7 cellular contexts compared by ENCODE assay signal in genomic region chr14:49965068-49965651, GRCh38.
DNase-seq lines count a peak whose midpoint lies in the region; ATAC-seq, FAIRE-seq and TF ChIP-seq lines count a peak whose summit lies in the region.
"Not testable (repeated sequence)": the region's sequence is repeated elsewhere in the genome, so short reads cannot be mapped to it uniquely, and the experiment has no call there.

No MANE protein-coding gene starts in this region.

- H3K27ac ChIP-seq in OCI-LY1 (ENCODE audit: low read depth, low read length, poor library complexity, severe bottlenecking) = peak overlapping the region; percentile 69
- H3K27ac ChIP-seq in right atrium auricular region = not testable (repeated sequence)
- peak overlapping the region; percentile 70 to 84 (median 76) for H3K27ac ChIP-seq in transverse colon

- H3K9ac ChIP-seq in OCI-LY1 (ENCODE audit: low read length) = not testable (repeated sequence)

- TF ChIP-seq POLR2A in GM12891 (IDR thresholded peaks at IDR 0.05; ENCODE audit: low read depth, low read length); transverse colon (IDR thresholded peaks at IDR 0.05): not testable (repeated sequence)

- not testable (repeated sequence) for H3K4me3 ChIP-seq in OCI-LY1 (ENCODE audit: low read depth, low read length, poor library complexity, severe bottlenecking); right atrium auricular region; mucosa of descending colon; transverse colon

- not testable (repeated sequence) for H3K36me3 Mint-ChIP-seq in activated T-helper 17 cell treated with anti-CD3 and anti-CD28 coated beads, Interleukin-2, amount 50 U/mL, for 72 hours (ENCODE audit: low read depth)

- TF ChIP-seq EP300 in transverse colon (IDR thresholded peaks at IDR 0.05; ENCODE audit: low read depth) = not testable (repeated sequence)

- H3K9me3 Mint-ChIP-seq in activated T-helper 17 cell treated with anti-CD3 and anti-CD28 coated beads, Interleukin-2, amount 50 U/mL, for 72 hours = not testable (repeated sequence)

- not testable (repeated sequence) for H3K9me2 ChIP-seq in OCI-LY1 (ENCODE audit: low read depth, low read length)

- H3K27ac Mint-ChIP-seq in activated T-helper 17 cell treated with anti-CD3 and anti-CD28 coated beads, Interleukin-2, amount 50 U/mL, for 72 hours = not testable (repeated sequence)

- H3K9me3 ChIP-seq in OCI-LY1 (ENCODE audit: low read length); right atrium auricular region; mucosa of descending colon; transverse colon: not testable (repeated sequence)

- intact Hi-C loops in mucosa of descending colon (cut with DNase I, micrococcal nuclease) = loop anchor here in 1 of 2 donors (10.0 kb wide), 1 partner anchor 70 kb away; the partner anchor contains the start of gene ARF6
- intact Hi-C loops in transverse colon (cut with DNase I; ENCODE audit: low total_unique reads) = not testable (repeated sequence)

- not testable (repeated sequence) for H4K20me1 ChIP-seq in OCI-LY1 (ENCODE audit: insufficient read depth, low read length)

- not testable (repeated sequence) for H3K36me3 ChIP-seq in OCI-LY1 (ENCODE audit: insufficient read depth, low read length); right atrium auricular region; mucosa of descending colon (ENCODE audit: low read depth); transverse colon

- peaks cover 68% of the 10 kb centered on the region for H3K4me1 ChIP-seq in OCI-LY1 (ENCODE audit: insufficient read depth, low read length, severe bottlenecking)
- not testable (repeated sequence) for H3K4me1 ChIP-seq in right atrium auricular region
- H3K4me1 ChIP-seq in mucosa of descending colon (ENCODE audit: low read depth) = peaks cover 22% of the 10 kb centered on the region
- H3K4me1 ChIP-seq in transverse colon = peaks cover 0 to 60% (median 19%) of the 10 kb centered on the region in 4 donors

- H3K27me3 ChIP-seq in OCI-LY1 (ENCODE audit: insufficient read depth, low read length); right atrium auricular region; transverse colon: not testable (repeated sequence)

- H3K4me1 Mint-ChIP-seq in activated T-helper 17 cell treated with anti-CD3 and anti-CD28 coated beads, Interleukin-2, amount 50 U/mL, for 72 hours = peaks cover 34% of the 10 kb centered on the region

- H3K27me3 Mint-ChIP-seq in activated T-helper 17 cell treated with anti-CD3 and anti-CD28 coated beads, Interleukin-2, amount 50 U/mL, for 72 hours = not testable (repeated sequence)

- H3K79me2 ChIP-seq in OCI-LY1 (ENCODE audit: insufficient read depth, low read length) = not testable (repeated sequence)

- not testable (repeated sequence) for H3F3A ChIP-seq in OCI-LY1 (ENCODE audit: insufficient read depth, low read length)

- peak overlapping the region; percentile 35; the same call in 1 of the 2 replicates for H3K4me2 ChIP-seq in OCI-LY1 (ENCODE audit: low read length)

- not testable (repeated sequence) for DNase-seq in GM12891 (ENCODE audit: insufficient read length, low spot score)
- DNase-seq in MV-4-11 (lab: John Stamatoyannopoulos, UW) = peak; percentile 62
- DNase-seq in right atrium auricular region (ENCODE audit: low spot score) = peak; percentile 38
- DNase-seq in mucosa of descending colon = peak; percentile 58 to 74 (median 72)
- DNase-seq in transverse colon = peak; percentile 71

- peak; percentile 72 for FAIRE-seq in GM12891 (lab: Jason Lieb, UNC)

- 0 out of 2 replicates have a peak overlapping the region, but pooled peaks have one; percentile 21 for H2AFZ ChIP-seq in OCI-LY1 (ENCODE audit: low read length)

- not testable (repeated sequence) for TF ChIP-seq CTCF in OCI-LY1 (IDR thresholded peaks at IDR 0.05; ENCODE audit: low read length); right atrium auricular region (IDR thresholded peaks at IDR 0.05); mucosa of descending colon (IDR thresholded peaks at IDR 0.05); transverse colon (IDR thresholded peaks at IDR 0.05)

- ATAC-seq in activated T-helper 17 cell treated with anti-CD3 and anti-CD28 coated beads, Interleukin-2, amount 50 U/mL, for 72 hours (replicated peaks) = peak; percentile 36
- peak; percentile 63 for ATAC-seq in mucosa of descending colon

- in situ Hi-C loops in transverse colon (cut with MboI; ENCODE audit: low pct_ligation_motif_present in 1 of 4, low pct_unique_long_range_greater_than_20kb in 1 of 4, low sequenced_read_pairs in 3 of 4) = not testable (repeated sequence)

- 56 to 60% methylated on average over 5 to 8 of the region's 8 CpGs for WGBS in transverse colon (ENCODE audit: low coverage in 1 of 2), 2 donors

- peak overlapping the region; percentile 5 for H3K4me3 Mint-ChIP-seq in activated T-helper 17 cell treated with anti-CD3 and anti-CD28 coated beads, Interleukin-2, amount 50 U/mL, for 72 hours
